1 cellular context compared by ENCODE assay signal in the genomic region with DNA sequence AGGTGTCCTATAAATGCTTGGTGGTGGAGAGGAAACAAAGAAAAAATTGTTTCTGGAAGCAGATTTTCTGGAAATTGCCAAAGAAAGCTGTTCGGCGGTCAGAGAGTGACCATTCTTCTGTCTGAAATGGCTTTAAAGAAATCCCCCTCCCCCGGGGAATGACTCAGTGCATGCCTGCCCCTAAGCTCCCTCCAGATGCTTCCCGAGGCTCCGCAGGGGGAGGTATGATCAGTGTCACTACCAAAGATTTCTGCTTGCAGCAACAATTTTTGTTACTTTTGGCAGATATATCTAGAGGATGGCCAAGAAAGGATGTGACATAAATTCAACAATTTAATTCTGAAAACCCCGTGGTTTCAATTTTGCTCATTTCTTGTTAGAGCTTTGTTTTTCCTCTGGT.
TF ChIP-seq lines count a peak whose summit lies in the region.

No MANE protein-coding gene starts in this region.

TF ChIP-seq in SK-N-SH, 30 proteins besides CTCF, POLR2A, EP300 and RAD21 (continued from another document):
- TF ChIP-seq, protein P1, sequence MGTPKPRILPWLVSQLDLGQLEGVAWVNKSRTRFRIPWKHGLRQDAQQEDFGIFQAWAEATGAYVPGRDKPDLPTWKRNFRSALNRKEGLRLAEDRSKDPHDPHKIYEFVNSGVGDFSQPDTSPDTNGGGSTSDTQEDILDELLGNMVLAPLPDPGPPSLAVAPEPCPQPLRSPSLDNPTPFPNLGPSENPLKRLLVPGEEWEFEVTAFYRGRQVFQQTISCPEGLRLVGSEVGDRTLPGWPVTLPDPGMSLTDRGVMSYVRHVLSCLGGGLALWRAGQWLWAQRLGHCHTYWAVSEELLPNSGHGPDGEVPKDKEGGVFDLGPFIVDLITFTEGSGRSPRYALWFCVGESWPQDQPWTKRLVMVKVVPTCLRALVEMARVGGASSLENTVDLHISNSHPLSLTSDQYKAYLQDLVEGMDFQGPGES (IDR thresholded peaks at IDR 0.05; ENCODE audit: low read depth, low read length), result no peak
- no peak; the same call in 1 of the 2 replicates for TF ChIP-seq TAF1 (IDR thresholded peaks at IDR 0.05; ENCODE audit: borderline replicate concordance, low read depth, low read length)
- no peak for TF ChIP-seq FOXJ3 (CRISPR knock-in tag; IDR thresholded peaks at IDR 0.05)
- peak; percentile 69; the same call in 1 of the 2 replicates for TF ChIP-seq POLR2AphosphoS5 (IDR thresholded peaks at IDR 0.05; ENCODE audit: low read depth, low read length)
- TF ChIP-seq, protein P2, sequence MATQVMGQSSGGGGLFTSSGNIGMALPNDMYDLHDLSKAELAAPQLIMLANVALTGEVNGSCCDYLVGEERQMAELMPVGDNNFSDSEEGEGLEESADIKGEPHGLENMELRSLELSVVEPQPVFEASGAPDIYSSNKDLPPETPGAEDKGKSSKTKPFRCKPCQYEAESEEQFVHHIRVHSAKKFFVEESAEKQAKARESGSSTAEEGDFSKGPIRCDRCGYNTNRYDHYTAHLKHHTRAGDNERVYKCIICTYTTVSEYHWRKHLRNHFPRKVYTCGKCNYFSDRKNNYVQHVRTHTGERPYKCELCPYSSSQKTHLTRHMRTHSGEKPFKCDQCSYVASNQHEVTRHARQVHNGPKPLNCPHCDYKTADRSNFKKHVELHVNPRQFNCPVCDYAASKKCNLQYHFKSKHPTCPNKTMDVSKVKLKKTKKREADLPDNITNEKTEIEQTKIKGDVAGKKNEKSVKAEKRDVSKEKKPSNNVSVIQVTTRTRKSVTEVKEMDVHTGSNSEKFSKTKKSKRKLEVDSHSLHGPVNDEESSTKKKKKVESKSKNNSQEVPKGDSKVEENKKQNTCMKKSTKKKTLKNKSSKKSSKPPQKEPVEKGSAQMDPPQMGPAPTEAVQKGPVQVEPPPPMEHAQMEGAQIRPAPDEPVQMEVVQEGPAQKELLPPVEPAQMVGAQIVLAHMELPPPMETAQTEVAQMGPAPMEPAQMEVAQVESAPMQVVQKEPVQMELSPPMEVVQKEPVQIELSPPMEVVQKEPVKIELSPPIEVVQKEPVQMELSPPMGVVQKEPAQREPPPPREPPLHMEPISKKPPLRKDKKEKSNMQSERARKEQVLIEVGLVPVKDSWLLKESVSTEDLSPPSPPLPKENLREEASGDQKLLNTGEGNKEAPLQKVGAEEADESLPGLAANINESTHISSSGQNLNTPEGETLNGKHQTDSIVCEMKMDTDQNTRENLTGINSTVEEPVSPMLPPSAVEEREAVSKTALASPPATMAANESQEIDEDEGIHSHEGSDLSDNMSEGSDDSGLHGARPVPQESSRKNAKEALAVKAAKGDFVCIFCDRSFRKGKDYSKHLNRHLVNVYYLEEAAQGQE (IDR thresholded peaks at IDR 0.05; ENCODE audit: low read depth, low read length), result peak; percentile 55; the same call in 1 of the 2 replicates
- TF ChIP-seq RXRA (IDR thresholded peaks at IDR 0.05; ENCODE audit: borderline replicate concordance, low read depth), result peak; percentile 33; the same call in 1 of the 2 replicates
- no peak for TF ChIP-seq RFX5 (IDR thresholded peaks at IDR 0.05; ENCODE audit: low read length)
- TF ChIP-seq GATA2 (CRISPR knock-in tag; IDR thresholded peaks at IDR 0.05), result no peak
- TF ChIP-seq MXI1 (IDR thresholded peaks at IDR 0.05; ENCODE audit: low read depth, low read length), result no peak
- TF ChIP-seq, protein P3, sequence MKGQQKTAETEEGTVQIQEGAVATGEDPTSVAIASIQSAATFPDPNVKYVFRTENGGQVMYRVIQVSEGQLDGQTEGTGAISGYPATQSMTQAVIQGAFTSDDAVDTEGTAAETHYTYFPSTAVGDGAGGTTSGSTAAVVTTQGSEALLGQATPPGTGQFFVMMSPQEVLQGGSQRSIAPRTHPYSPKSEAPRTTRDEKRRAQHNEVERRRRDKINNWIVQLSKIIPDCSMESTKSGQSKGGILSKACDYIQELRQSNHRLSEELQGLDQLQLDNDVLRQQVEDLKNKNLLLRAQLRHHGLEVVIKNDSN (IDR thresholded peaks at IDR 0.05; ENCODE audit: borderline replicate concordance, low read depth), result no peak
- TF ChIP-seq, protein P4, sequence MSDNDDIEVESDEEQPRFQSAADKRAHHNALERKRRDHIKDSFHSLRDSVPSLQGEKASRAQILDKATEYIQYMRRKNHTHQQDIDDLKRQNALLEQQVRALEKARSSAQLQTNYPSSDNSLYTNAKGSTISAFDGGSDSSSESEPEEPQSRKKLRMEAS (IDR thresholded peaks at IDR 0.05; ENCODE audit: low read depth), result peak; percentile 51; the same call in 1 of the 2 replicates
- 0 out of 2 replicates have a peak, but pooled peaks have one; percentile 54 for TF ChIP-seq SIN3A (IDR thresholded peaks at IDR 0.05; ENCODE audit: borderline replicate concordance, low read depth, low read length)
- no peak for TF ChIP-seq GABPA (IDR thresholded peaks at IDR 0.05; ENCODE audit: low read depth)
- TF ChIP-seq NFIC (IDR thresholded peaks at IDR 0.05; ENCODE audit: borderline replicate concordance), result peak; percentile 88
- no peak for TF ChIP-seq CHD2 (IDR thresholded peaks at IDR 0.05; ENCODE audit: low read length, partially characterized antibody)
- no peak for TF ChIP-seq NRF1 (IDR thresholded peaks at IDR 0.05; ENCODE audit: low read depth, low read length)
TF ChIP-seq in SK-N-SH: peak in this region for 15.
